In the genomic region with DNA sequence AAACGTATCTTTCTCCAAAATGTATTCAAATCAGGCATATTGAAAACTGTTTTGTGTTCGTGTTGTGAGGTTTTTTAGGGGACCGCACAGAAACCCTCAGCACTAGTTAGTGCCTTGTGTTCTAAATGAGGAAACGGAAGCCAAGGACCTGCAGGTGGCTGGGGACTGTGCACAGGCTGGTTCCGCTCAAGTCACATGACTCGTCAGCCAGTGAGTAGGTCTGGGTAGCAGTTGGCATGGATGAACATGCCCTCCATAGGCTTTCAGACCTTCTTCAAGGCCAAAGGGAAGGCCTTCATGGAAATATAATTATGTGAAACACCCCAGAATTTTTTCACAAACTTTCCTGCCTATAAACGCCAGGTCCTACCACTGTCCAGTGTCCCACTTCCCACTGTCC, we compare ENCODE assay signal across 22 cellular contexts.
DNase-seq lines count a peak whose midpoint lies in the region; ATAC-seq, FAIRE-seq and TF ChIP-seq lines count a peak whose summit lies in the region.
"Had no signal": no experiment of that assay in that cellular context is flagged by ENCODE, and none has a peak within 500 bp of the region (broad histone marks: within the 10 kb centered on the region; RNA-seq: fewer than 3 reads in every experiment).

No MANE protein-coding gene starts in this region.

- no peaks in the 10 kb centered on the region for H4K20me1 ChIP-seq in SU-DHL-6 (ENCODE audit: low read depth, low read length)

- H3K4me1 ChIP-seq in iPS-20b (ENCODE audit: insufficient read depth, low read length) = peaks cover 38% of the 10 kb centered on the region; the same call in 1 of the 2 replicates
- H3K4me1 ChIP-seq: BE2C had no signal

- H3K36me3 ChIP-seq in SU-DHL-6 (ENCODE audit: low read length) (no peaks in the 10 kb centered on the region), iPS-20b (ENCODE audit: insufficient read depth, low read depth, low read length) (no peaks in the 10 kb centered on the region)
- H3K36me3 ChIP-seq: BE2C had no signal

- H3K9ac ChIP-seq in SU-DHL-6 (ENCODE audit: low read length) (no peak overlapping the region), iPS-20b (ENCODE audit: low read depth, low read length) (peak overlapping the region; percentile 51; the same call in 1 of the 2 replicates)
- H3K9ac ChIP-seq: KMS-11 had no signal

- no peak for FAIRE-seq in H54 (lab: Jason Lieb, UNC)
- FAIRE-seq: GM12891, GM18507 had no signal

- H3K4me3 ChIP-seq in SU-DHL-6 (ENCODE audit: insufficient read depth, low read length, poor library complexity, severe bottlenecking) = no peak overlapping the region
- H3K4me3 ChIP-seq in iPS-20b (ENCODE audit: low read length) = no peak overlapping the region

- H3F3A ChIP-seq in SU-DHL-6 (ENCODE audit: insufficient read depth) = no peaks in the 10 kb centered on the region

- ATAC-seq in GM18867 (IDR thresholded peaks at IDR 0.05; ENCODE audit: unreplicated experiment) = peak; percentile 58
- no peak for ATAC-seq in stimulated activated naive CD8-positive, alpha-beta T cell treated with anti-CD3 and anti-CD28 coated beads, Interleukin-15, Interleukin-2, amounts not matched to agents 100 U/mL and 50 U/mL, for 24 hours
- ATAC-seq: PC-3 had no signal

- TF ChIP-seq POLR2A in H54 (IDR thresholded peaks at IDR 0.05; ENCODE audit: low read depth, low read length) = no peak

- no peak for TF ChIP-seq CTCF in SU-DHL-6 (IDR thresholded peaks at IDR 0.05; ENCODE audit: insufficient read depth, low read length, poor library complexity, severe bottlenecking)
- TF ChIP-seq CTCF in GM20000 (IDR thresholded peaks at IDR 0.05; ENCODE audit: extremely low read depth, missing control alignments) = no peak

- peak overlapping the region; percentile 28 for H2AFZ ChIP-seq in SU-DHL-6 (ENCODE audit: low read depth, low read length, severe bottlenecking)

- no peaks in the 10 kb centered on the region for H3K9me2 ChIP-seq in SU-DHL-6 (replicated peaks; ENCODE audit: insufficient read depth, low read length)

- CTCF ChIA-PET in HEK293T (lab: Yijun Ruan, JAX) = interaction anchor here (0.5 kb wide), 1 partner anchor 41 kb away, joined by 4 read pairs; no protein-coding TSS in a partner anchor

- peak overlapping the region; percentile 23 for H3K4me2 ChIP-seq in SU-DHL-6 (ENCODE audit: low read depth, low read length, poor library complexity, severe bottlenecking)
- H3K4me2 ChIP-seq: KMS-11 had no signal

- in situ Hi-C loops in KBM-7 (cut with MboI; ENCODE audit: low pct_unique_long_range_greater_than_20kb, low sequenced_read_pairs) = no loop called here

- DNase-seq in KBM-7 (peak; percentile 5), HEK293T (ENCODE audit: extremely low spot score) (no peak), H54 (ENCODE audit: insufficient read length, low spot score) (no peak), GM20000 (ENCODE audit: low spot score) (no peak)
- no peak for DNase-seq in stimulated activated naive CD8-positive, alpha-beta T cell treated with anti-CD3 and anti-CD28 coated beads, Interleukin-15, Interleukin-2, amounts not matched to agents 100 U/mL and 50 U/mL, for 24 hours
- DNase-seq: BE2C; CD4-positive, alpha-beta memory T cell; DMS153; H7; NCI-H1048; NCI-H1436; NCI-H2029; NCI-H345; NCI-H526 treated with DMSO at 0.1 percent for 48 hours; NK-92 treated with Interleukin-12 subunit alpha and Interleukin-12 subunit beta, amount 100 ng/mL, for 24 hours; PC-3 had no signal

- H3K9me3 ChIP-seq in SU-DHL-6 (ENCODE audit: insufficient read depth, low read length) (no peaks in the 10 kb centered on the region), iPS-20b (ENCODE audit: insufficient read depth, low read depth, low read length) (no peaks in the 10 kb centered on the region)
- H3K9me3 ChIP-seq: BE2C had no signal

- POLR2A ChIA-PET in HEK293T (lab: Yijun Ruan, JAX) = no interaction called here

- H3K79me2 ChIP-seq in SU-DHL-6 (ENCODE audit: insufficient read depth, low read length) = no peaks in the 10 kb centered on the region

- no peak overlapping the region for H3K27ac ChIP-seq in SU-DHL-6 (ENCODE audit: low read depth, low read length)
- H3K27ac ChIP-seq in iPS-20b (ENCODE audit: low read length) = peak overlapping the region; percentile 45
- H3K27ac ChIP-seq: KMS-11 had no signal

- no peaks in the 10 kb centered on the region for H3K27me3 ChIP-seq in SU-DHL-6 (ENCODE audit: low read length)
- H3K27me3 ChIP-seq in iPS-20b (ENCODE audit: insufficient read depth, low read length) = no peaks in the 10 kb centered on the region

TF ChIP-seq in HEK293T, 16 proteins besides CTCF, POLR2A, EP300 and RAD21:
- TF ChIP-seq ELF4 (IDR thresholded peaks at IDR 0.05) = no peak
- no peak for TF ChIP-seq LEF1 (IDR thresholded peaks at IDR 0.05; ENCODE audit: borderline replicate concordance)
- no peak for TF ChIP-seq BHLHE40 (IDR thresholded peaks at IDR 0.05; ENCODE audit: borderline replicate concordance)
